ENCODE assay signal across 20 cellular contexts in genomic region chr15:38441130-38441519, GRCh38. TPM values are rescaled to one million over a fixed set of nuclear protein-coding genes. Genes with fewer than 3 reads are reported as not detected.
A peak's percentile ranks its signal among the peaks of the same experiment; 100 is the strongest.
DNase-seq lines count a peak whose midpoint lies in the region; ATAC-seq and TF ChIP-seq lines count a peak whose summit lies in the region.
"Had no signal": no experiment of that assay in that cellular context is flagged by ENCODE, and none has a peak within 500 bp of the region (broad histone marks: within the 10 kb centered on the region; RNA-seq: fewer than 3 reads in every experiment).

No MANE protein-coding gene starts in this region.

- H3K79me2 ChIP-seq in OCI-LY7 (ENCODE audit: insufficient read depth, low read depth, low read length): no peaks in the 10 kb centered on the region

- H3K9me3 ChIP-seq in OCI-LY7 (ENCODE audit: low read length): no peaks in the 10 kb centered on the region
- no peaks in the 10 kb centered on the region for H3K9me3 ChIP-seq in neutrophil
- H3K9me3 ChIP-seq in spleen: peaks cover 0 to 11% (median 4%) of the 10 kb centered on the region in 8 donors

- no peak overlapping the region for H3K4me2 ChIP-seq in OCI-LY7 (ENCODE audit: low read length)

- no peak for TF ChIP-seq POLR2A in spleen (IDR thresholded peaks at IDR 0.05)

- CTCF ChIA-PET in OCI-LY7 (lab: Charles Lee; ENCODE audit: unreplicated experiment): interaction anchor here (1.0 to 2.3 kb wide), 5 partner anchors 123 to 258 kb away, joined by 4 to 26 read pairs (median 4); no protein-coding TSS in a partner anchor

- TF ChIP-seq CTCF in C4-2B (conservative IDR thresholded peaks at IDR 0.05) (no peak), OCI-LY7 (conservative IDR thresholded peaks at IDR 0.05; ENCODE audit: low read length) (no peak), neutrophil (IDR thresholded peaks at IDR 0.05) (no peak), spleen (IDR thresholded peaks at IDR 0.05 in 8 of 11, conservative IDR thresholded peaks at IDR 0.05 in 3 of 11) (no peak)

- H3K9me2 ChIP-seq in OCI-LY7 (ENCODE audit: insufficient read depth, low read length): no peaks in the 10 kb centered on the region

- no peaks in the 10 kb centered on the region for H4K20me1 ChIP-seq in OCI-LY7 (ENCODE audit: insufficient read depth, low read length)

- POLR2A ChIA-PET in OCI-LY7 (lab: Charles Lee): interaction anchor here (0.6 to 1.7 kb wide), 4 partner anchors 14 to 223 kb away, joined by 3 to 6 read pairs (median 4); no protein-coding TSS in a partner anchor

- no peak for DNase-seq in OCI-LY7 (ENCODE audit: low spot score)
- DNase-seq in DMS53 treated with DMSO at 0.1 percent for 48 hours (lab: John Stamatoyannopoulos, UW; ENCODE audit: unreplicated experiment): no peak
- DNase-seq in spleen: no peak
- no peak for DNase-seq in A172 (ENCODE audit: low spot score)
- DNase-seq: activated CD4-positive, alpha-beta T cell treated with anti-CD3 and anti-CD28 coated beads, Interleukin-2, amount 50 U/mL, for 4 hours; activated CD8-positive, alpha-beta memory T cell treated with anti-CD3 and anti-CD28 coated beads, Interleukin-2, amount 50 U/mL, for 4 hours; activated naive CD8-positive, alpha-beta T cell treated with anti-CD3 and anti-CD28 coated beads for 36 hours; aorta; foreskin fibroblast; naive thymus-derived CD8-positive, alpha-beta T cell; NK-92 treated with Interleukin-12 subunit alpha and Interleukin-12 subunit beta, amount 100 ng/mL, for 24 hours; Right ventricle myocardium superior; stimulated activated CD4-positive, alpha-beta T cell treated with anti-CD3 and anti-CD28 coated beads, Interleukin-2, amount 100 ng/mL, for 48 hours; T1000 had no signal

- WGBS in spleen, 5 donors: 85 to 95% (median 93%) methylated on average over 3 of the region's 3 CpGs

- no TSS peak for BruUV-seq in OCI-LY7 (replicated peaks; lab: Mats Ljungman, UMichigan)

- no peaks in the 10 kb centered on the region for H3K27me3 ChIP-seq in neutrophil
- H3K27me3 ChIP-seq in spleen (replicated peaks in 1 of 7): peaks cover 0 to 13% (median 0%) of the 10 kb centered on the region in 7 donors
- H3K27me3 ChIP-seq: cardiac muscle cell, upper lobe of left lung had no signal

- H3K36me3 ChIP-seq in OCI-LY7 (ENCODE audit: insufficient read depth, low read length): no peaks in the 10 kb centered on the region
- no peaks in the 10 kb centered on the region for H3K36me3 ChIP-seq in neutrophil
- no peaks in the 10 kb centered on the region for H3K36me3 ChIP-seq in spleen
- H3K36me3 ChIP-seq: cardiac muscle cell, upper lobe of left lung had no signal

- intact Hi-C loops in OCI-LY7 (cut with micrococcal nuclease; ENCODE audit: unreplicated experiment) (loop anchor here (2.0 kb wide), 1 partner anchor 124 kb away; the partner anchor contains the start of gene RASGRP1), spleen (cut with DNase I; ENCODE audit: low total_unique reads) (loop anchor here (10.0 kb wide), 1 partner anchor 254 kb away; no protein-coding TSS in a partner anchor)

- H3K4me3 ChIP-seq in OCI-LY7 (ENCODE audit: low read depth, low read length, poor library complexity, severe bottlenecking) (no peak overlapping the region), neutrophil (ENCODE audit: low read depth in 1 of 2, low read length in 1 of 2) (no peak overlapping the region), spleen (no peak overlapping the region)
- H3K4me3 ChIP-seq: cardiac muscle cell, upper lobe of left lung had no signal

- H3K27ac ChIP-seq in C4-2B (peak overlapping the region; percentile 36), OCI-LY7 (ENCODE audit: low read depth, low read length, poor library complexity, severe bottlenecking) (no peak overlapping the region), neutrophil (peak overlapping the region; percentile 48), spleen (no peak overlapping the region)
- H3K27ac ChIP-seq: cardiac muscle cell, coronary artery, upper lobe of left lung had no signal

- H2AFZ ChIP-seq in OCI-LY7 (ENCODE audit: low read length): peak overlapping the region; percentile 30; the same call in 1 of the 2 replicates

- peak; percentile 9 for ATAC-seq in GM21619 (IDR thresholded peaks at IDR 0.05; ENCODE audit: unreplicated experiment)

- H3K4me1 ChIP-seq in OCI-LY7 (ENCODE audit: insufficient read depth, low read length, poor library complexity, severe bottlenecking) (peaks cover 3% of the 10 kb centered on the region), neutrophil (ENCODE audit: control insufficient read depth in 1 of 2, insufficient read depth in 1 of 2, low read depth in 1 of 2, low read length in 1 of 2) (peaks cover 25 to 28% of the 10 kb centered on the region in 2 experiments), spleen (peaks cover 0 to 10% (median 7%) of the 10 kb centered on the region in 6 donors)

RNA-seq across cellular contexts. Expression of gene FAM98B, which starts 12.8 kb away (rescaled TPM):
- total RNA-seq in OCI-LY7 (2014; rRNA removed; shearing (Covaris generic)): 8.5 and 17.0 TPM in 2 replicates
- total RNA-seq in OCI-LY7 (2022) (29.1 and 39.1 TPM in 2 replicates), spleen (10 to 100 TPM; 15.8 to 32.3 (median 18.4) TPM)
- polyA plus RNA-seq in spleen: 10 to 100 TPM in 1 of 3 donors, 1 to 10 TPM in 2; 5.7 to 11.0 (median 7.6) TPM
- 4.5 and 5.1 TPM in 2 replicates for total RNA-seq in A172 (2014; rRNA removed; shearing (Covaris generic))

Comparison
In these comparisons a context has a peak if more than half of its experiments do, and no peak if none do; other contexts are left out.
1. H3K27ac ChIP-seq: peak in C4-2B (single experiment) and neutrophil (single experiment); none in OCI-LY7 (single experiment) and spleen (0 of 8).